Comparison of ENCODE assay signal across 1 cellular context in the genomic region with DNA sequence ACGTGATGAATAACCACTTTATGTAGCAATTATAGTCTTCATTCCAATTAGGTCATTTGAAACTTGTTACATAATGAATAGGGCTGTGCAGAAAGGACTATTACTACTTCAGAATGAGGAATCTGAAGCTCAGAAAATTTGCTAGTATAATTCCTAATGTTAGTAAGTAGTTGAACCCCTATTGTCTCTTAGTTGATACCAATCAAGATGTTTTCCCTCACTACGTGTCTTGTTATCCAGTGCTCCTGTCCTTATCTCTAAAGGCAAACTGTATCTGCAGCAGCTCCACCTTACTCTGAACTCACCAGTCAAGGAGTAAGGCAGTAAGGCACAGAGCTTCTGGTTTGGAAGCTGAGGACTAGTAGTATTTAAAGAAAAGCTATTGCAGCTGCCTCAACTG.
TF ChIP-seq lines count a peak whose summit lies in the region.

No MANE protein-coding gene starts in this region.

TF ChIP-seq in K562, 482 proteins besides CTCF, POLR2A, EP300 and RAD21 (continued from another document):
- TF ChIP-seq, protein P1, sequence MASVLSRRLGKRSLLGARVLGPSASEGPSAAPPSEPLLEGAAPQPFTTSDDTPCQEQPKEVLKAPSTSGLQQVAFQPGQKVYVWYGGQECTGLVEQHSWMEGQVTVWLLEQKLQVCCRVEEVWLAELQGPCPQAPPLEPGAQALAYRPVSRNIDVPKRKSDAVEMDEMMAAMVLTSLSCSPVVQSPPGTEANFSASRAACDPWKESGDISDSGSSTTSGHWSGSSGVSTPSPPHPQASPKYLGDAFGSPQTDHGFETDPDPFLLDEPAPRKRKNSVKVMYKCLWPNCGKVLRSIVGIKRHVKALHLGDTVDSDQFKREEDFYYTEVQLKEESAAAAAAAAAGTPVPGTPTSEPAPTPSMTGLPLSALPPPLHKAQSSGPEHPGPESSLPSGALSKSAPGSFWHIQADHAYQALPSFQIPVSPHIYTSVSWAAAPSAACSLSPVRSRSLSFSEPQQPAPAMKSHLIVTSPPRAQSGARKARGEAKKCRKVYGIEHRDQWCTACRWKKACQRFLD (CRISPR knock-in tag; IDR thresholded peaks at IDR 0.05): no peak
- TF ChIP-seq ZSCAN29 (IDR thresholded peaks at IDR 0.05): no peak
